Comparison of ENCODE assay signal across 1 cellular context in genomic region chr9:38004809-38005560, GRCh38.
TF ChIP-seq lines count a peak whose summit lies in the region.

No MANE protein-coding gene starts in this region.

TF ChIP-seq in GM23338, 12 proteins besides CTCF, POLR2A, EP300 and RAD21:
- TF ChIP-seq EZH2 (IDR thresholded peaks at IDR 0.05; ENCODE audit: low read depth, unreplicated experiment) (no peak), CREB1 (CRISPR knock-in tag; IDR thresholded peaks at IDR 0.05; ENCODE audit: low read depth) (no peak)
TF ChIP-seq in GM23338: peak in this region for 0.
